In the genomic region with DNA sequence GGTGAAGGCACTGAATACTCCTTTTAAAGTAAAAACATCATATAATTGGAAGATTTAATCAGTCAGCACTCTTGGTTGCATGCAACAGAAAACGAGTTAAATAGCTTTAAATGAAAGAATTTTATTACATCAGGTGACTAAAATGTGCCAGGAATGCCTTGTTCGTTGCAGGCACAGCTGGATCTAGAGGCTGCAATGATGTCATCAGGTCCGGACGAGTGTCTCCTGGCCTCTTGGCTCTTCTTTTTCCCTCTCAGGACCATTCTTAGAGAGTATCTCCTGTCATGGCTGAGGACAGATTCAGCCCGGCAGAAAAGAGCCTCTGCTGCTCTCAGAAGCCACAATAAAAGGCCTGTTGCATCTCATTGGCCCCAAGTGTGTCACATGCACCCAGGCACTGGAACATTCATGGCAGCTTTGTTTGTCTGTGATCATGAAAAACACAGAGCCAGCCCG, we compare ENCODE assay signal across 10 cellular contexts.
DNase-seq lines count a peak whose midpoint lies in the region; ATAC-seq and TF ChIP-seq lines count a peak whose summit lies in the region.
"Had no signal": no experiment of that assay in that cellular context is flagged by ENCODE, and none has a peak within 500 bp of the region (broad histone marks: within the 10 kb centered on the region; RNA-seq: fewer than 3 reads in every experiment).

No MANE protein-coding gene starts in this region.

- H3K23ac ChIP-seq in IMR-90 (ENCODE audit: low read depth, low read length) = peak overlapping the region; percentile 50; the same call in 1 of the 2 replicates

- DNase-seq in IMR-90 (peak; percentile 76), body of pancreas (no peak), kidney glomerular epithelial cell (lab: John Stamatoyannopoulos, UW) (peak; percentile 79), stomach (no peak), ureter (ENCODE audit: low spot score) (no peak)
- no peak for DNase-seq in stimulated activated CD4-positive, alpha-beta T cell treated with anti-CD3 and anti-CD28 coated beads, Interleukin-4, amount 100 ng/mL, for 1 hour
- DNase-seq: activated naive CD4-positive, alpha-beta T cell treated with Interleukin-2 at 50 U/mL for 16 hours; NCI-H345 had no signal

- CTCF ChIA-PET in IMR-90 (lab: Yijun Ruan, JAX) = interaction anchor here (0.9 to 1.9 kb wide), 7 partner anchors 10 to 634 kb away, joined by 3 to 7 read pairs (median 5); no protein-coding TSS in a partner anchor

- dilution Hi-C loops in IMR-90 (cut with HindIII; ENCODE audit: low sequenced_read_pairs, unreplicated experiment) = no loop called here

- no peak overlapping the region for H2AK9ac ChIP-seq in IMR-90 (replicated peaks; ENCODE audit: low read depth, low read length, poor library complexity)

- ATAC-seq in IMR-90 (ENCODE audit: low read depth) (peak; percentile 33), body of pancreas (peak; percentile 33), HG02571 (IDR thresholded peaks at IDR 0.05; ENCODE audit: unreplicated experiment) (no peak), HG02759 (IDR thresholded peaks at IDR 0.05; ENCODE audit: unreplicated experiment) (no peak)

- 20% methylated on average over 3 of the region's 6 CpGs; no CpG with 5 or more reads in 1 of the 2 experiments for WGBS in IMR-90 (ENCODE audit: extremely low coverage in 2 of 2, insufficient read length in 1 of 2), 2 experiments
- 34 to 35% methylated on average over 6 of the region's 6 CpGs for WGBS in body of pancreas, 2 donors
- WGBS in stomach, 5 donors = 48 to 62% (median 52%) methylated on average over 6 of the region's 6 CpGs

- H3K14ac ChIP-seq in IMR-90 (replicated peaks; ENCODE audit: low read depth, low read length) = peak overlapping the region; percentile 32; the same call in 1 of the 2 replicates

- H2BK120ac ChIP-seq in IMR-90 (ENCODE audit: low read depth, low read length) = peak overlapping the region; percentile 86

- H3K56ac ChIP-seq in IMR-90 (ENCODE audit: extremely low read depth, insufficient read depth, low read length) = peak overlapping the region; percentile 65; the same call in 1 of the 2 replicates

- no peak for TF ChIP-seq CTCF in IMR-90 (conservative IDR thresholded peaks at IDR 0.05; ENCODE audit: low read depth, low read length)
- no peak for TF ChIP-seq CTCF in body of pancreas (IDR thresholded peaks at IDR 0.05)
- TF ChIP-seq CTCF in stomach (IDR thresholded peaks at IDR 0.05) = no peak

- H3K4me2 ChIP-seq in IMR-90 (ENCODE audit: low read depth, low read length) = peak overlapping the region; percentile 15; the same call in 1 of the 2 replicates

- intact Hi-C loops in IMR-90 (cut with micrococcal nuclease) = loop anchor here (2.0 to 10.0 kb wide), 4 partner anchors 326 to 634 kb away; partner anchors contain the start of gene SULF2
- intact Hi-C loops in body of pancreas (cut with DNase I) = no loop called here
- intact Hi-C loops in stomach (cut with DNase I; ENCODE audit: low total_unique reads) = no loop called here

- no peaks in the 10 kb centered on the region for H4K20me1 ChIP-seq in IMR-90 (ENCODE audit: insufficient read depth, low read length)

- peak overlapping the region; percentile 85 for H3K18ac ChIP-seq in IMR-90 (ENCODE audit: low read depth, low read length)

- H4K91ac ChIP-seq in IMR-90 (ENCODE audit: insufficient read depth, low read depth, low read length) = peak overlapping the region; percentile 88

- H4K5ac ChIP-seq in IMR-90 (ENCODE audit: low read depth, low read length) = peak overlapping the region; percentile 33

- peak overlapping the region; percentile 91 for H2BK20ac ChIP-seq in IMR-90 (ENCODE audit: low read depth, low read length)

- H3K4me1 ChIP-seq in IMR-90 (ENCODE audit: control insufficient read depth, insufficient read depth, low read length) = peaks cover 14% of the 10 kb centered on the region
- peaks cover 4% of the 10 kb centered on the region for H3K4me1 ChIP-seq in body of pancreas
- H3K4me1 ChIP-seq in stomach = peaks cover 0 to 40% (median 16%) of the 10 kb centered on the region in 4 donors

- H3K4me3 ChIP-seq in IMR-90 (ENCODE audit: insufficient read depth, low read depth, low read length) (no peak overlapping the region), body of pancreas (no peak overlapping the region), stomach (no peak overlapping the region)

- no TSS peak for BruUV-seq in IMR-90 (replicated peaks; lab: Mats Ljungman, UMichigan)

- H3K27me3 ChIP-seq in IMR-90 (ENCODE audit: control insufficient read depth, insufficient read depth, low read length) (no peaks in the 10 kb centered on the region), body of pancreas (no peaks in the 10 kb centered on the region), stomach (no peaks in the 10 kb centered on the region)

- TF ChIP-seq RAD21 in IMR-90 (IDR thresholded peaks at IDR 0.05; ENCODE audit: low read length) = no peak

- no peaks in the 10 kb centered on the region for H3K79me1 ChIP-seq in IMR-90 (ENCODE audit: low read depth in 1 of 2, low read length in 2 of 2)

- no peak for TF ChIP-seq EP300 in stomach (IDR thresholded peaks at IDR 0.05)

- H3K36me3 ChIP-seq in IMR-90 (ENCODE audit: control insufficient read depth, insufficient read depth, low read length) (no peaks in the 10 kb centered on the region), body of pancreas (replicated peaks in 1 of 2; ENCODE audit: insufficient read depth in 1 of 2, low read depth in 2 of 2) (no peaks in the 10 kb centered on the region), stomach (no peaks in the 10 kb centered on the region)

- H3K9me3 ChIP-seq in IMR-90 (ENCODE audit: control insufficient read depth, insufficient read depth, low read length) = 0 out of 2 replicates have a peak, but pooled peaks cover 3% of the 10 kb centered on the region
- no peaks in the 10 kb centered on the region for H3K9me3 ChIP-seq in body of pancreas
- no peaks in the 10 kb centered on the region for H3K9me3 ChIP-seq in stomach

- H2BK5ac ChIP-seq in IMR-90 (ENCODE audit: low read depth, low read length, poor library complexity, severe bottlenecking) = peak overlapping the region; percentile 53

- POLR2A ChIA-PET in IMR-90 (lab: Charles Lee; ENCODE audit: unreplicated experiment) = interaction anchor here (0.7 kb wide), 1 partner anchor 18 kb away, joined by 3 read pairs; no protein-coding TSS in a partner anchor

- peak overlapping the region; percentile 5; the same call in 1 of the 2 replicates for H2AK5ac ChIP-seq in IMR-90 (ENCODE audit: low read depth, low read length)

- H2AFZ ChIP-seq in IMR-90 (replicated peaks; ENCODE audit: low read length, poor library complexity) = peak overlapping the region; percentile 16

- in situ Hi-C loops in IMR-90 (cut with MboI; ENCODE audit: low sequenced_read_pairs) = loop anchor here (10.0 to 25.0 kb wide), 2 partner anchors 611 to 616 kb away; partner anchors contain the start of gene ARFGEF2

- no peak for TF ChIP-seq POLR2A in IMR-90 (IDR thresholded peaks at IDR 0.05; ENCODE audit: low read depth, low read length)
- TF ChIP-seq POLR2A in body of pancreas (IDR thresholded peaks at IDR 0.05) = no peak
- TF ChIP-seq POLR2A in stomach (IDR thresholded peaks at IDR 0.05) = no peak

- H4K8ac ChIP-seq in IMR-90 (ENCODE audit: low read depth in 2 of 2, low read length in 2 of 2) = peak overlapping the region; percentile 13 to 62; a peak in 3 of 4 replicates

- 0 out of 3 replicates have a peak overlapping the region, but pooled peaks have one; percentile 12 for H2BK15ac ChIP-seq in IMR-90 (ENCODE audit: low read depth, low read length)

- H3K27ac ChIP-seq in IMR-90 (ENCODE audit: insufficient read depth, low read length) = peak overlapping the region; percentile 52; the same call in 1 of the 2 replicates
- H3K27ac ChIP-seq in body of pancreas = peak overlapping the region in 2 of 4 donors; percentile 44 to 61
- H3K27ac ChIP-seq in stomach = peak overlapping the region in 4 of 5 donors; percentile 1 to 63 (median 36)

- H3K9me1 ChIP-seq in IMR-90 (ENCODE audit: insufficient read depth, low read length) = peaks cover 18% of the 10 kb centered on the region; the same call in 1 of the 2 replicates

- peak overlapping the region; percentile 80 for H3K4ac ChIP-seq in IMR-90 (ENCODE audit: low read depth, low read length)

- no peak overlapping the region for H3K9ac ChIP-seq in IMR-90 (ENCODE audit: low read depth, low read length)

TF ChIP-seq in IMR-90, 13 proteins besides CTCF, POLR2A, EP300 and RAD21:
- TF ChIP-seq RCOR1 (IDR thresholded peaks at IDR 0.05; ENCODE audit: insufficient replicate concordance, low read length) (no peak), BHLHE40 (IDR thresholded peaks at IDR 0.05; ENCODE audit: low read depth, low read length) (peak; percentile 43; the same call in 1 of the 2 replicates), NFE2L2 (IDR thresholded peaks at IDR 0.05; ENCODE audit: low read depth, low read length) (no peak), MAFK (IDR thresholded peaks at IDR 0.05; ENCODE audit: low read depth, low read length) (no peak)
- TF ChIP-seq, protein P1, sequence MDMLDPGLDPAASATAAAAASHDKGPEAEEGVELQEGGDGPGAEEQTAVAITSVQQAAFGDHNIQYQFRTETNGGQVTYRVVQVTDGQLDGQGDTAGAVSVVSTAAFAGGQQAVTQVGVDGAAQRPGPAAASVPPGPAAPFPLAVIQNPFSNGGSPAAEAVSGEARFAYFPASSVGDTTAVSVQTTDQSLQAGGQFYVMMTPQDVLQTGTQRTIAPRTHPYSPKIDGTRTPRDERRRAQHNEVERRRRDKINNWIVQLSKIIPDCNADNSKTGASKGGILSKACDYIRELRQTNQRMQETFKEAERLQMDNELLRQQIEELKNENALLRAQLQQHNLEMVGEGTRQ (IDR thresholded peaks at IDR 0.05; ENCODE audit: low read depth, low read length) = peak; percentile 65

Comparison
In these comparisons a context has a peak if more than half of its experiments do, and no peak if none do; other contexts are left out.
1. ATAC-seq: peak in IMR-90 (single experiment) and body of pancreas (single experiment); none in HG02571 (single experiment) and HG02759 (single experiment).
2. DNase-seq: peak in IMR-90 (single experiment) and kidney glomerular epithelial cell (single experiment); none in body of pancreas (0 of 4), stomach (single experiment), ureter (single experiment) and stimulated activated CD4-positive, alpha-beta T cell treated with anti-CD3 and anti-CD28 coated beads, Interleukin-4, amount 100 ng/mL, for 1 hour (single experiment).